In genomic region chr1:172135923-172136610, GRCh38 we compare ENCODE assay signal across 17 cellular contexts.
A peak's percentile ranks its signal among the peaks of the same experiment; 100 is the strongest.
DNase-seq lines count a peak whose midpoint lies in the region; ATAC-seq and TF ChIP-seq lines count a peak whose summit lies in the region.
"Had no signal": no experiment of that assay in that cellular context is flagged by ENCODE, and none has a peak within 500 bp of the region (broad histone marks: within the 10 kb centered on the region; RNA-seq: fewer than 3 reads in every experiment).

No MANE protein-coding gene starts in this region.

- H3K4me1 ChIP-seq in heart right ventricle (peaks cover 0 to 26% (median 4%) of the 10 kb centered on the region in 9 donors), left lung (no peaks in the 10 kb centered on the region), uterus (no peaks in the 10 kb centered on the region)

- H3K27ac ChIP-seq in heart right ventricle (peak overlapping the region in 7 of 10 donors; percentile 5 to 91 (median 14)), left lung (peak overlapping the region in 1 of 2 donors; percentile 11), uterus (peak overlapping the region; percentile 91 to 98)
- H3K27ac ChIP-seq: epithelial cell of prostate had no signal

- 66 to 68% methylated on average over 4 of the region's 4 CpGs for WGBS in heart right ventricle, 2 donors

- ATAC-seq in heart right ventricle (no peak), left cardiac atrium (no peak), left lung (peak; percentile 64), HG02884 (IDR thresholded peaks at IDR 0.05; ENCODE audit: unreplicated experiment) (no peak), HG02885 (IDR thresholded peaks at IDR 0.05; ENCODE audit: poor library complexity, unreplicated experiment) (no peak)
- ATAC-seq: activated T-cell treated with anti-CD3 and anti-CD28 coated beads, Interleukin-2, amount 50 U/mL, for 4 hours; GM12878; GM23338 had no signal

- intact Hi-C loops in heart right ventricle (cut with DNase I), result loop anchor here in 3 of 10 donors (5.0 kb wide), 1 partner anchor 261 kb away; no protein-coding TSS in a partner anchor
- intact Hi-C loops in left cardiac atrium (cut with DNase I), result no loop called here
- intact Hi-C loops in left lung (cut with DNase I), result no loop called here
- intact Hi-C loops in uterus (cut with DNase I; ENCODE audit: low total_unique reads), result no loop called here

- TF ChIP-seq POLR2A in uterus (IDR thresholded peaks at IDR 0.05), result no peak

- peak overlapping the region in 1 of 10 donors; percentile 9 for H3K4me3 ChIP-seq in heart right ventricle
- no peak overlapping the region for H3K4me3 ChIP-seq in astrocyte of the cerebellum (ENCODE audit: low read depth, low read length)
- no peak overlapping the region for H3K4me3 ChIP-seq in left lung
- H3K4me3 ChIP-seq in uterus, result no peak overlapping the region
- H3K4me3 ChIP-seq: GM12878, GM23338, skin epidermis had no signal

- DNase-seq in heart right ventricle (no peak), left cardiac atrium (no peak), astrocyte of the cerebellum (ENCODE audit: low read depth) (peak; percentile 40), left lung (no peak), uterus (no peak)
- no peak for DNase-seq in stimulated activated naive CD4-positive, alpha-beta T cell (lab: John Stamatoyannopoulos, UW)
- DNase-seq: 8988T; activated CD4-positive, alpha-beta T cell treated with anti-CD3 and anti-CD28 coated beads for 1 hour; activated T-cell treated with anti-CD3 and anti-CD28 coated beads, Interleukin-2, amount 50 U/mL, for 4 hours; NCI-H1694 treated with DMSO at 0.1 percent for 48 hours; NCI-H748 treated with DMSO at 0.1 percent for 48 hours had no signal

- TF ChIP-seq CTCF in heart right ventricle (IDR thresholded peaks at IDR 0.05), result no peak
- no peak for TF ChIP-seq CTCF in astrocyte of the cerebellum (IDR thresholded peaks at IDR 0.05; ENCODE audit: low read depth, low read length, missing control alignments)
- TF ChIP-seq CTCF in left lung (IDR thresholded peaks at IDR 0.05), result no peak
- no peak for TF ChIP-seq CTCF in uterus (IDR thresholded peaks at IDR 0.05)

- H3K9me3 ChIP-seq in heart right ventricle (no peaks in the 10 kb centered on the region), left lung (no peaks in the 10 kb centered on the region), uterus (no peaks in the 10 kb centered on the region)

- H3K27me3 ChIP-seq in heart right ventricle (no peaks in the 10 kb centered on the region), left lung (no peaks in the 10 kb centered on the region), uterus (no peaks in the 10 kb centered on the region)

- in situ Hi-C loops in astrocyte of the cerebellum (cut with HindIII; ENCODE audit: low sequenced_read_pairs), result no loop called here

- H3K36me3 ChIP-seq in heart right ventricle (peaks cover 0 to 3% (median 0%) of the 10 kb centered on the region in 9 donors), left lung (no peaks in the 10 kb centered on the region), uterus (no peaks in the 10 kb centered on the region)
